In the genomic region with DNA sequence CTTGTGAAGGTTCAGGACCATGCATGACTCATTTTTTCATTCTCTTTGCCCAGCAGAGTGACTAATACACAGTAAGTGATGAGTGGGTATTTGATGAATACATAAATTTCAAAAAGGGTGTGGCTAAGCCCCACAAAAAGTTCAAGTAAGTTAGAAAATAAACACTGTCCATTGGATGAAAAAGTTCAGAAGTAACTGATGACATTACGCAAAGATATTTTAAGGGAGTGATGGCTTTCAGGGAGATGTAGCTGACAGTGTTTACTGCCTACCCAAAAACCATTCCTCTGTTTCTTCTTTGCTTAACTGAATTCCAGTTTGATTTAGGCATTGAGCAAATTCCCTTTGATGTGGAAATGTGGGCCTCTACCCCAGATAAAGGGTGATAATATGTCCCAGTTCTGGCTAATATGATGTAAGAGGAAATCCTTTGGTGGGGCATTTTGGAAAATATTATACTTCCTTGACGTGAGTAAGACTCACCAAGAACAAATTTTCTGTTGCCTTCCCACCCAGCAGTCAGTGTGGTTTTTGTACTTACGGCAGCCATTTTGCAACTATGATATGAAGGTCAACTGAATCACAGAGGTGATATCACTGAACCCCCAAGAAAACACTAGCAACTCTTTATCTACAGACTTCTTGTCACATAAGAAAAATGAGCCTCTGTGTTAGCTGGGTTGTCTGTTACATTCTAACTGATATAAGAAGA, we compare ENCODE assay signal across 9 cellular contexts. TPM values are rescaled to one million over a fixed set of nuclear protein-coding genes. Genes with fewer than 3 reads are reported as not detected.
DNase-seq lines count a peak whose midpoint lies in the region; ATAC-seq and TF ChIP-seq lines count a peak whose summit lies in the region.
"Had no signal": no experiment of that assay in that cellular context is flagged by ENCODE, and none has a peak within 500 bp of the region (broad histone marks: within the 10 kb centered on the region; RNA-seq: fewer than 3 reads in every experiment).

No MANE protein-coding gene starts in this region.

- TF ChIP-seq CTCF in activated B cell treated with CpG ODN at 0.5 μM for 24 hours (IDR thresholded peaks at IDR 0.05) (no peak), WTC11 (IDR thresholded peaks at IDR 0.05) (no peak)

- intact Hi-C loops in activated B cell treated with CpG ODN at 0.5 μM for 24 hours (cut with micrococcal nuclease), result loop anchor here (1.0 kb wide), 1 partner anchor 17 kb away; no protein-coding TSS in a partner anchor

- POLR2A ChIA-PET in activated B cell treated with CpG ODN at 0.5 μM for 24 hours (lab: Charles Lee) (interaction anchor here (1.0 kb wide), 1 partner anchor 713 kb away, joined by 3 read pairs; the partner anchor contains the start of gene MLLT10), WTC11 (lab: Charles Lee) (no interaction called here)

- CTCF ChIA-PET in activated B cell treated with CpG ODN at 0.5 μM for 24 hours (lab: Charles Lee) (no interaction called here), WTC11 (lab: Charles Lee) (no interaction called here)

- H3K27ac ChIP-seq in epithelial cell of prostate, result peak overlapping the region; percentile 94

- ATAC-seq in activated B cell treated with CpG ODN at 0.5 μM for 24 hours (ENCODE audit: low read depth), result peak; percentile 70
- peak; percentile 96 for ATAC-seq in stimulated activated effector memory CD8-positive, alpha-beta T cell treated with anti-CD3 and anti-CD28 coated beads, Interleukin-12 subunit alpha, Interleukin-12 subunit beta, amount 100 ng/mL, for 72 hours
- no peak for ATAC-seq in WTC11

- peaks cover 21% of the 10 kb centered on the region for H3K4me1 Mint-ChIP-seq in activated B cell treated with CpG ODN at 0.5 μM for 24 hours
- peaks cover 22% of the 10 kb centered on the region for H3K4me1 Mint-ChIP-seq in stimulated activated effector memory CD8-positive, alpha-beta T cell treated with anti-CD3 and anti-CD28 coated beads, Interleukin-12 subunit alpha, Interleukin-12 subunit beta, amount 100 ng/mL, for 72 hours
- peaks cover 10% of the 10 kb centered on the region for H3K4me1 Mint-ChIP-seq in WTC11

- peak overlapping the region; percentile 26 for H3K27ac Mint-ChIP-seq in activated B cell treated with CpG ODN at 0.5 μM for 24 hours
- peak overlapping the region; percentile 93 for H3K27ac Mint-ChIP-seq in stimulated activated effector memory CD8-positive, alpha-beta T cell treated with anti-CD3 and anti-CD28 coated beads, Interleukin-12 subunit alpha, Interleukin-12 subunit beta, amount 100 ng/mL, for 72 hours
- no peak overlapping the region for H3K27ac Mint-ChIP-seq in WTC11

- H3K27me3 Mint-ChIP-seq in activated B cell treated with CpG ODN at 0.5 μM for 24 hours, result no peaks in the 10 kb centered on the region
- peaks cover 39% of the 10 kb centered on the region for H3K27me3 Mint-ChIP-seq in WTC11 (ENCODE audit: low read depth)

- DNase-seq in activated T-cell treated with anti-CD3 and anti-CD28 coated beads for 24 hours (ENCODE audit: low read depth) (peak; percentile 41), activated B cell treated with CpG ODN at 0.5 μM for 24 hours (no peak), epithelial cell of prostate (ENCODE audit: low read depth, low spot score) (peak; percentile 96), WTC11 (ENCODE audit: low spot score) (no peak), NCI-H1436 (lab: John Stamatoyannopoulos, UW) (no peak), islet precursor cell (no peak)
- DNase-seq in activated T-cell treated with anti-CD3 and anti-CD28 coated beads, Interleukin-2, amount 50 U/mL, for 1 hour, result no peak
- DNase-seq in stimulated activated effector memory CD8-positive, alpha-beta T cell treated with anti-CD3 and anti-CD28 coated beads, Interleukin-12 subunit alpha, Interleukin-12 subunit beta, amount 100 ng/mL, for 72 hours (ENCODE audit: low spot score in 2 of 2), result no peak
- DNase-seq: NCI-H1436 treated with DMSO at 0.1 percent for 48 hours had no signal

- H3K9me3 Mint-ChIP-seq in activated B cell treated with CpG ODN at 0.5 μM for 24 hours (no peaks in the 10 kb centered on the region), WTC11 (peaks cover 7% of the 10 kb centered on the region)
- peaks cover 4% of the 10 kb centered on the region for H3K9me3 Mint-ChIP-seq in stimulated activated effector memory CD8-positive, alpha-beta T cell treated with anti-CD3 and anti-CD28 coated beads, Interleukin-12 subunit alpha, Interleukin-12 subunit beta, amount 100 ng/mL, for 72 hours

- H3K4me3 Mint-ChIP-seq in activated B cell treated with CpG ODN at 0.5 μM for 24 hours, result no peak overlapping the region
- H3K4me3 Mint-ChIP-seq in stimulated activated effector memory CD8-positive, alpha-beta T cell treated with anti-CD3 and anti-CD28 coated beads, Interleukin-12 subunit alpha, Interleukin-12 subunit beta, amount 100 ng/mL, for 72 hours, result peak overlapping the region; percentile 50
- H3K4me3 Mint-ChIP-seq in WTC11, result no peak overlapping the region

- H3K36me3 Mint-ChIP-seq in activated B cell treated with CpG ODN at 0.5 μM for 24 hours (ENCODE audit: low read depth) (peaks cover 10% of the 10 kb centered on the region), WTC11 (no peaks in the 10 kb centered on the region)
- peaks cover 5% of the 10 kb centered on the region for H3K36me3 Mint-ChIP-seq in stimulated activated effector memory CD8-positive, alpha-beta T cell treated with anti-CD3 and anti-CD28 coated beads, Interleukin-12 subunit alpha, Interleukin-12 subunit beta, amount 100 ng/mL, for 72 hours

TF ChIP-seq in WTC11, 78 proteins besides CTCF, POLR2A, EP300 and RAD21:
- TF ChIP-seq TP53 (CRISPR knock-in tag; IDR thresholded peaks at IDR 0.05), result no peak
- TF ChIP-seq USF2 (CRISPR knock-in tag; IDR thresholded peaks at IDR 0.05), result no peak
- TF ChIP-seq IRF1 (CRISPR knock-in tag; IDR thresholded peaks at IDR 0.05), result no peak
- no peak for TF ChIP-seq ZNF121 (CRISPR knock-in tag; IDR thresholded peaks at IDR 0.05)
- TF ChIP-seq MYBL2 (CRISPR knock-in tag; IDR thresholded peaks at IDR 0.05), result no peak
- TF ChIP-seq, protein P1, sequence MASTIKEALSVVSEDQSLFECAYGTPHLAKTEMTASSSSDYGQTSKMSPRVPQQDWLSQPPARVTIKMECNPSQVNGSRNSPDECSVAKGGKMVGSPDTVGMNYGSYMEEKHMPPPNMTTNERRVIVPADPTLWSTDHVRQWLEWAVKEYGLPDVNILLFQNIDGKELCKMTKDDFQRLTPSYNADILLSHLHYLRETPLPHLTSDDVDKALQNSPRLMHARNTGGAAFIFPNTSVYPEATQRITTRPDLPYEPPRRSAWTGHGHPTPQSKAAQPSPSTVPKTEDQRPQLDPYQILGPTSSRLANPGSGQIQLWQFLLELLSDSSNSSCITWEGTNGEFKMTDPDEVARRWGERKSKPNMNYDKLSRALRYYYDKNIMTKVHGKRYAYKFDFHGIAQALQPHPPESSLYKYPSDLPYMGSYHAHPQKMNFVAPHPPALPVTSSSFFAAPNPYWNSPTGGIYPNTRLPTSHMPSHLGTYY (CRISPR knock-in tag; IDR thresholded peaks at IDR 0.05), result no peak
- no peak for TF ChIP-seq PREB (CRISPR knock-in tag; IDR thresholded peaks at IDR 0.05; ENCODE audit: borderline replicate concordance)
- TF ChIP-seq GTF2I (CRISPR knock-in tag; conservative IDR thresholded peaks at IDR 0.05), result no peak
- no peak for TF ChIP-seq CREM (CRISPR knock-in tag; IDR thresholded peaks at IDR 0.05)

RNA-seq across cellular contexts. Expression of gene EBLN1, which starts 29.0 kb away (rescaled TPM):
- total RNA-seq in activated B cell treated with CpG ODN at 0.5 μM for 24 hours (not detected in 2 replicates), WTC11 (2021) (not detected in 3 replicates)

Comparison
In these comparisons a context has a peak if more than half of its experiments do, and no peak if none do; other contexts are left out.
1. DNase-seq: peak in activated T-cell treated with anti-CD3 and anti-CD28 coated beads for 24 hours (single experiment) and epithelial cell of prostate (single experiment); none in activated T-cell treated with anti-CD3 and anti-CD28 coated beads, Interleukin-2, amount 50 U/mL, for 1 hour (single experiment), activated B cell treated with CpG ODN at 0.5 μM for 24 hours (single experiment), stimulated activated effector memory CD8-positive, alpha-beta T cell treated with anti-CD3 and anti-CD28 coated beads, Interleukin-12 subunit alpha, Interleukin-12 subunit beta, amount 100 ng/mL, for 72 hours (0 of 2), WTC11 (single experiment), NCI-H1436 (single experiment) and islet precursor cell (single experiment).